Comparison of ENCODE assay signal across 1 cellular context in genomic region chr6:42141603-42142117, GRCh38.
A peak's percentile ranks its signal among the peaks of the same experiment; 100 is the strongest.
TF ChIP-seq lines count a peak whose summit lies in the region.

No MANE protein-coding gene starts in this region.

TF ChIP-seq in HepG2, 621 proteins besides CTCF, POLR2A, EP300 and RAD21 (continued from another document and continues in another):
- TF ChIP-seq, protein P1, sequence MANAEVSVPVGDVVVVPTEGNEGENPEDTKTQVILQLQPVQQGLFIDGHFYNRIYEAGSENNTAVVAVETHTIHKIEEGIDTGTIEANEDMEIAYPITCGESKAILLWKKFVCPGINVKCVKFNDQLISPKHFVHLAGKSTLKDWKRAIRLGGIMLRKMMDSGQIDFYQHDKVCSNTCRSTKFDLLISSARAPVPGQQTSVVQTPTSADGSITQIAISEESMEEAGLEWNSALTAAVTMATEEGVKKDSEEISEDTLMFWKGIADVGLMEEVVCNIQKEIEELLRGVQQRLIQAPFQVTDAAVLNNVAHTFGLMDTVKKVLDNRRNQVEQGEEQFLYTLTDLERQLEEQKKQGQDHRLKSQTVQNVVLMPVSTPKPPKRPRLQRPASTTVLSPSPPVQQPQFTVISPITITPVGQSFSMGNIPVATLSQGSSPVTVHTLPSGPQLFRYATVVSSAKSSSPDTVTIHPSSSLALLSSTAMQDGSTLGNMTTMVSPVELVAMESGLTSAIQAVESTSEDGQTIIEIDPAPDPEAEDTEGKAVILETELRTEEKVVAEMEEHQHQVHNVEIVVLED (CRISPR knock-in tag; IDR thresholded peaks at IDR 0.05; ENCODE audit: borderline replicate concordance) = no peak
- no peak for TF ChIP-seq ZFYVE20 (CRISPR knock-in tag; IDR thresholded peaks at IDR 0.05; ENCODE audit: borderline replicate concordance, low read depth)
- TF ChIP-seq ZFX (CRISPR knock-in tag; IDR thresholded peaks at IDR 0.05; ENCODE audit: low read depth) = peak; percentile 96
- no peak for TF ChIP-seq MEIS1 (CRISPR knock-in tag; IDR thresholded peaks at IDR 0.05; ENCODE audit: borderline replicate concordance)
- TF ChIP-seq ZNF160 (CRISPR knock-in tag; IDR thresholded peaks at IDR 0.05) = no peak
- no peak for TF ChIP-seq ATAD3A (CRISPR knock-in tag; IDR thresholded peaks at IDR 0.05)
- TF ChIP-seq KMT2B (CRISPR knock-in tag; IDR thresholded peaks at IDR 0.05) = no peak
- TF ChIP-seq ZNF382 (CRISPR knock-in tag; IDR thresholded peaks at IDR 0.05; ENCODE audit: borderline replicate concordance) = no peak
- TF ChIP-seq HNRNPL (IDR thresholded peaks at IDR 0.05; ENCODE audit: low read depth, low read length) = no peak
- TF ChIP-seq ZNF326 (CRISPR knock-in tag; IDR thresholded peaks at IDR 0.05; ENCODE audit: borderline replicate concordance) = no peak
- TF ChIP-seq ZNF879 (CRISPR knock-in tag; IDR thresholded peaks at IDR 0.05) = no peak
- TF ChIP-seq CREM (IDR thresholded peaks at IDR 0.05) = no peak
- no peak for TF ChIP-seq CREM (CRISPR knock-in tag; IDR thresholded peaks at IDR 0.05)
- TF ChIP-seq SALL1 (CRISPR knock-in tag; IDR thresholded peaks at IDR 0.05) = peak; percentile 9; the same call in 1 of the 2 replicates
- no peak for TF ChIP-seq ZNF503 (CRISPR knock-in tag; IDR thresholded peaks at IDR 0.05)
- TF ChIP-seq GTF2F1 (IDR thresholded peaks at IDR 0.05; ENCODE audit: low read length) = no peak
- TF ChIP-seq ZNF180 (CRISPR knock-in tag; IDR thresholded peaks at IDR 0.05; ENCODE audit: borderline replicate concordance, low read depth) = no peak
- no peak; the same call in 1 of the 2 replicates for TF ChIP-seq ZNF761 (CRISPR knock-in tag; conservative IDR thresholded peaks at IDR 0.05)
- TF ChIP-seq RXRA (CRISPR knock-in tag; IDR thresholded peaks at IDR 0.05) = no peak
- peak; percentile 47; the same call in 1 of the 2 replicates for TF ChIP-seq ARID4A (CRISPR knock-in tag; IDR thresholded peaks at IDR 0.05; ENCODE audit: borderline replicate concordance)
- TF ChIP-seq ATF1 (CRISPR knock-in tag; IDR thresholded peaks at IDR 0.05) = no peak
- TF ChIP-seq HHEX (CRISPR knock-in tag; IDR thresholded peaks at IDR 0.05) = 0 out of 2 replicates have a peak, but pooled peaks have one; percentile 21
- TF ChIP-seq RFX5 (IDR thresholded peaks at IDR 0.05; ENCODE audit: low read depth, low read length) = no peak
- TF ChIP-seq TEAD2 (CRISPR knock-in tag; IDR thresholded peaks at IDR 0.05) = no peak
- TF ChIP-seq, protein P2, sequence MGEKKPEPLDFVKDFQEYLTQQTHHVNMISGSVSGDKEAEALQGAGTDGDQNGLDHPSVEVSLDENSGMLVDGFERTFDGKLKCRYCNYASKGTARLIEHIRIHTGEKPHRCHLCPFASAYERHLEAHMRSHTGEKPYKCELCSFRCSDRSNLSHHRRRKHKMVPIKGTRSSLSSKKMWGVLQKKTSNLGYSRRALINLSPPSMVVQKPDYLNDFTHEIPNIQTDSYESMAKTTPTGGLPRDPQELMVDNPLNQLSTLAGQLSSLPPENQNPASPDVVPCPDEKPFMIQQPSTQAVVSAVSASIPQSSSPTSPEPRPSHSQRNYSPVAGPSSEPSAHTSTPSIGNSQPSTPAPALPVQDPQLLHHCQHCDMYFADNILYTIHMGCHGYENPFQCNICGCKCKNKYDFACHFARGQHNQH (CRISPR knock-in tag; IDR thresholded peaks at IDR 0.05) = no peak
- no peak for TF ChIP-seq CBX5 (CRISPR knock-in tag; IDR thresholded peaks at IDR 0.05; ENCODE audit: borderline replicate concordance)
- TF ChIP-seq TAF1 (CRISPR knock-in tag; IDR thresholded peaks at IDR 0.05) = no peak
- TF ChIP-seq E2F1 (CRISPR knock-in tag; IDR thresholded peaks at IDR 0.05) = no peak
- no peak for TF ChIP-seq ZZZ3 (CRISPR knock-in tag; IDR thresholded peaks at IDR 0.05; ENCODE audit: borderline replicate concordance)
- TF ChIP-seq REPIN1 (CRISPR knock-in tag; IDR thresholded peaks at IDR 0.05; ENCODE audit: borderline replicate concordance, low read depth) = no peak
- no peak; the same call in 1 of the 2 replicates for TF ChIP-seq ZNF709 (CRISPR knock-in tag; IDR thresholded peaks at IDR 0.05)
- TF ChIP-seq ZNF792 (CRISPR knock-in tag; IDR thresholded peaks at IDR 0.05) = no peak
- TF ChIP-seq ZNF205 (CRISPR knock-in tag; IDR thresholded peaks at IDR 0.05) = no peak
- TF ChIP-seq, protein P3, sequence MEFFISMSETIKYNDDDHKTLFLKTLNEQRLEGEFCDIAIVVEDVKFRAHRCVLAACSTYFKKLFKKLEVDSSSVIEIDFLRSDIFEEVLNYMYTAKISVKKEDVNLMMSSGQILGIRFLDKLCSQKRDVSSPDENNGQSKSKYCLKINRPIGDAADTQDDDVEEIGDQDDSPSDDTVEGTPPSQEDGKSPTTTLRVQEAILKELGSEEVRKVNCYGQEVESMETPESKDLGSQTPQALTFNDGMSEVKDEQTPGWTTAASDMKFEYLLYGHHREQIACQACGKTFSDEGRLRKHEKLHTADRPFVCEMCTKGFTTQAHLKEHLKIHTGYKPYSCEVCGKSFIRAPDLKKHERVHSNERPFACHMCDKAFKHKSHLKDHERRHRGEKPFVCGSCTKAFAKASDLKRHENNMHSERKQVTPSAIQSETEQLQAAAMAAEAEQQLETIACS (CRISPR knock-in tag; IDR thresholded peaks at IDR 0.05) = no peak
- TF ChIP-seq ZSCAN29 (CRISPR knock-in tag; conservative IDR thresholded peaks at IDR 0.05) = no peak
- TF ChIP-seq U2AF2 (IDR thresholded peaks at IDR 0.05; ENCODE audit: low read depth, low read length) = no peak
- TF ChIP-seq SIX4 (CRISPR knock-in tag; IDR thresholded peaks at IDR 0.05) = no peak
- 0 out of 2 replicates have a peak, but pooled peaks have one; percentile 8 for TF ChIP-seq ZNF546 (CRISPR knock-in tag; conservative IDR thresholded peaks at IDR 0.05)
- no peak for TF ChIP-seq SNAI1 (CRISPR knock-in tag; IDR thresholded peaks at IDR 0.05; ENCODE audit: borderline replicate concordance)
- TF ChIP-seq, protein P4, sequence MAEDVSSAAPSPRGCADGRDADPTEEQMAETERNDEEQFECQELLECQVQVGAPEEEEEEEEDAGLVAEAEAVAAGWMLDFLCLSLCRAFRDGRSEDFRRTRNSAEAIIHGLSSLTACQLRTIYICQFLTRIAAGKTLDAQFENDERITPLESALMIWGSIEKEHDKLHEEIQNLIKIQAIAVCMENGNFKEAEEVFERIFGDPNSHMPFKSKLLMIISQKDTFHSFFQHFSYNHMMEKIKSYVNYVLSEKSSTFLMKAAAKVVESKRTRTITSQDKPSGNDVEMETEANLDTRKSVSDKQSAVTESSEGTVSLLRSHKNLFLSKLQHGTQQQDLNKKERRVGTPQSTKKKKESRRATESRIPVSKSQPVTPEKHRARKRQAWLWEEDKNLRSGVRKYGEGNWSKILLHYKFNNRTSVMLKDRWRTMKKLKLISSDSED (CRISPR knock-in tag; IDR thresholded peaks at IDR 0.05) = peak; percentile 41; the same call in 1 of the 2 replicates
- TF ChIP-seq, protein P5, sequence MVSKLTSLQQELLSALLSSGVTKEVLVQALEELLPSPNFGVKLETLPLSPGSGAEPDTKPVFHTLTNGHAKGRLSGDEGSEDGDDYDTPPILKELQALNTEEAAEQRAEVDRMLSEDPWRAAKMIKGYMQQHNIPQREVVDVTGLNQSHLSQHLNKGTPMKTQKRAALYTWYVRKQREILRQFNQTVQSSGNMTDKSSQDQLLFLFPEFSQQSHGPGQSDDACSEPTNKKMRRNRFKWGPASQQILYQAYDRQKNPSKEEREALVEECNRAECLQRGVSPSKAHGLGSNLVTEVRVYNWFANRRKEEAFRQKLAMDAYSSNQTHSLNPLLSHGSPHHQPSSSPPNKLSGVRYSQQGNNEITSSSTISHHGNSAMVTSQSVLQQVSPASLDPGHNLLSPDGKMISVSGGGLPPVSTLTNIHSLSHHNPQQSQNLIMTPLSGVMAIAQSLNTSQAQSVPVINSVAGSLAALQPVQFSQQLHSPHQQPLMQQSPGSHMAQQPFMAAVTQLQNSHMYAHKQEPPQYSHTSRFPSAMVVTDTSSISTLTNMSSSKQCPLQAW (CRISPR knock-in tag; IDR thresholded peaks at IDR 0.05) = peak; percentile 23; the same call in 1 of the 2 replicates
- TF ChIP-seq, protein P6, sequence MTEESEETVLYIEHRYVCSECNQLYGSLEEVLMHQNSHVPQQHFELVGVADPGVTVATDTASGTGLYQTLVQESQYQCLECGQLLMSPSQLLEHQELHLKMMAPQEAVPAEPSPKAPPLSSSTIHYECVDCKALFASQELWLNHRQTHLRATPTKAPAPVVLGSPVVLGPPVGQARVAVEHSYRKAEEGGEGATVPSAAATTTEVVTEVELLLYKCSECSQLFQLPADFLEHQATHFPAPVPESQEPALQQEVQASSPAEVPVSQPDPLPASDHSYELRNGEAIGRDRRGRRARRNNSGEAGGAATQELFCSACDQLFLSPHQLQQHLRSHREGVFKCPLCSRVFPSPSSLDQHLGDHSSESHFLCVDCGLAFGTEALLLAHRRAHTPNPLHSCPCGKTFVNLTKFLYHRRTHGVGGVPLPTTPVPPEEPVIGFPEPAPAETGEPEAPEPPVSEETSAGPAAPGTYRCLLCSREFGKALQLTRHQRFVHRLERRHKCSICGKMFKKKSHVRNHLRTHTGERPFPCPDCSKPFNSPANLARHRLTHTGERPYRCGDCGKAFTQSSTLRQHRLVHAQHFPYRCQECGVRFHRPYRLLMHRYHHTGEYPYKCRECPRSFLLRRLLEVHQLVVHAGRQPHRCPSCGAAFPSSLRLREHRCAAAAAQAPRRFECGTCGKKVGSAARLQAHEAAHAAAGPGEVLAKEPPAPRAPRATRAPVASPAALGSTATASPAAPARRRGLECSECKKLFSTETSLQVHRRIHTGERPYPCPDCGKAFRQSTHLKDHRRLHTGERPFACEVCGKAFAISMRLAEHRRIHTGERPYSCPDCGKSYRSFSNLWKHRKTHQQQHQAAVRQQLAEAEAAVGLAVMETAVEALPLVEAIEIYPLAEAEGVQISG (CRISPR knock-in tag; IDR thresholded peaks at IDR 0.05) = no peak
- TF ChIP-seq ZNF225 (CRISPR knock-in tag; IDR thresholded peaks at IDR 0.05) = no peak
- peak; percentile 63; the same call in 1 of the 2 replicates for TF ChIP-seq BRD4 (CRISPR knock-in tag; IDR thresholded peaks at IDR 0.05)
- TF ChIP-seq, protein P7, sequence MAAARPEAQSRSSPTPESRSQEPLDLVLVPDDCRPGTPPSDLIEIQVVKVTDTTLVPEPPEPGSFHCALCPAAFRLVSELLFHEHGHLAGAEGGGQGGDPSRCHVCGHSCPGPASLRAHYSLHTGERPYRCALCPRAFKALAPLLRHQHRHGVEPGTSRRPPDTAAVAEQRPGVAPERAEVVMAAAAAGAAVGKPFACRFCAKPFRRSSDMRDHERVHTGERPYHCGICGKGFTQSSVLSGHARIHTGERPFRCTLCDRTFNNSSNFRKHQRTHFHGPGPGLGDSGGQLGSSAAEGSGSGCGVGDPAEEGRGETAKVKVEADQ (CRISPR knock-in tag; IDR thresholded peaks at IDR 0.05; ENCODE audit: borderline replicate concordance) = 0 out of 2 replicates have a peak, but pooled peaks have one; percentile 8
- TF ChIP-seq ZNF569 (CRISPR knock-in tag; IDR thresholded peaks at IDR 0.05; ENCODE audit: borderline replicate concordance) = no peak
- TF ChIP-seq REL (CRISPR knock-in tag; conservative IDR thresholded peaks at IDR 0.05) = no peak
- TF ChIP-seq ZNF460 (CRISPR knock-in tag; IDR thresholded peaks at IDR 0.05; ENCODE audit: borderline replicate concordance) = no peak
